Comparison of ENCODE assay signal across 8 cellular contexts in the genomic region with DNA sequence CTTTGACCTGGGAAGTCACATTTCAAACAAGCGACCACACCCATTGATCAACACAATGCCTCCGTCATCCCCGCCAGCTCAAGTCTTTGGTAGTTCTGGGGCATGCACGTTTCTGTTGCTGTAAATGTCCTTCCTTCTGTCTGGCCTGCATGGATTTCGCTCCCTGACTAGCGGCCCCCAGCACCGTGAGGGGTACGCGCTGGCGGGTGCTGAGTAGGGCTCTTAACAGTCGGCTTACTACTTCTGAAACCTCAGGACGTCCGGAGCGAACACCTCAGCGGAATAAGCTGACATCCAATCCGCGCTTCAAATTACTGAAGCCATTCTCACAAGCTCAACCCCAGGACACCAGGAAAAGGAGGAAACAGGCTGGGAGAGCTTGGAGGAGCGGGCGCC. TPM values are rescaled to one million over a fixed set of nuclear protein-coding genes. Genes with fewer than 3 reads are reported as not detected.
DNase-seq lines count a peak whose midpoint lies in the region; ATAC-seq and TF ChIP-seq lines count a peak whose summit lies in the region.

No MANE protein-coding gene starts in this region.

- H3K4me2 ChIP-seq in neural progenitor cell, result peak overlapping the region; percentile 82

- H3K4me1 ChIP-seq in ES-I3 (ENCODE audit: insufficient read depth, low read length) (peaks cover 4% of the 10 kb centered on the region; the same call in 1 of the 2 replicates), HUES6 (ENCODE audit: control insufficient read depth, insufficient read depth, low read length) (peaks cover 12% of the 10 kb centered on the region), neural progenitor cell (peaks cover 8% of the 10 kb centered on the region)

- no peak for TF ChIP-seq CTCF in neural progenitor cell (IDR thresholded peaks at IDR 0.05)

- H3F3A ChIP-seq in neural progenitor cell (ENCODE audit: low read depth), result peaks cover 13% of the 10 kb centered on the region

- peak overlapping the region; percentile 100; the same call in 1 of the 2 replicates for H3K27ac ChIP-seq in HUES6 (ENCODE audit: low read depth, low read length)
- H3K27ac ChIP-seq in neural progenitor cell, result peak overlapping the region; percentile 99

- peaks cover 40% of the 10 kb centered on the region for H4K20me1 ChIP-seq in neural progenitor cell (ENCODE audit: low read depth)

- H3K9ac ChIP-seq in ES-I3 (ENCODE audit: low read depth, low read length) (peak overlapping the region; percentile 74), HUES6 (ENCODE audit: low read length) (peak overlapping the region; percentile 93), neural progenitor cell (peak overlapping the region; percentile 90)

- H3K36me3 ChIP-seq in ES-I3 (ENCODE audit: insufficient read depth, low read length) (no peaks in the 10 kb centered on the region; the same call in none of the 2 replicates), HUES6 (ENCODE audit: control insufficient read depth, insufficient read depth, low read length) (peaks cover 13% of the 10 kb centered on the region), neural progenitor cell (no peaks in the 10 kb centered on the region)

- H3K4me3 ChIP-seq in HUES6 (ENCODE audit: low read depth, low read length) (peak overlapping the region; percentile 88), neural progenitor cell (peak overlapping the region; percentile 86)

- no peaks in the 10 kb centered on the region for H3K9me3 ChIP-seq in ES-I3 (ENCODE audit: control insufficient read depth, insufficient read depth, low read length)
- no peaks in the 10 kb centered on the region for H3K9me3 ChIP-seq in HUES6 (ENCODE audit: control insufficient read depth, insufficient read depth, low read depth, low read length)
- H3K9me3 ChIP-seq in neural progenitor cell (ENCODE audit: low read depth), result no peaks in the 10 kb centered on the region

- no peaks in the 10 kb centered on the region for H3K27me3 Mint-ChIP-seq in activated CD4-positive, alpha-beta T cell treated with anti-CD3 and anti-CD28 coated beads, Interleukin-2, amount 10 ng/mL, durations not matched to agents 24 days and 14 days
- peaks cover 2% of the 10 kb centered on the region for H3K27me3 Mint-ChIP-seq in neural progenitor cell (ENCODE audit: insufficient read depth, low read depth)

- H3K36me3 Mint-ChIP-seq in activated CD4-positive, alpha-beta T cell treated with anti-CD3 and anti-CD28 coated beads, Interleukin-2, amount 10 ng/mL, durations not matched to agents 24 days and 14 days (ENCODE audit: low read depth), result peaks cover 25% of the 10 kb centered on the region
- H3K36me3 Mint-ChIP-seq in neural progenitor cell, result peaks cover 8% of the 10 kb centered on the region

- intact Hi-C loops in activated CD4-positive, alpha-beta T cell treated with anti-CD3 and anti-CD28 coated beads, Interleukin-2, amount 10 ng/mL, durations not matched to agents 24 days and 14 days (cut with micrococcal nuclease), result loop anchor here (2.0 to 5.0 kb wide), 2 partner anchors 29 to 92 kb away; a partner anchor contains a TSS

- H3K27me3 ChIP-seq in HUES6 (ENCODE audit: control insufficient read depth, insufficient read depth, low read length) (no peaks in the 10 kb centered on the region), neural progenitor cell (no peaks in the 10 kb centered on the region)

- ATAC-seq in GM21423 (IDR thresholded peaks at IDR 0.05; ENCODE audit: unreplicated experiment) (peak; percentile 19), esophagus mucosa (peak; percentile 53)

- peaks cover 36% of the 10 kb centered on the region for H3K4me1 Mint-ChIP-seq in activated CD4-positive, alpha-beta T cell treated with anti-CD3 and anti-CD28 coated beads, Interleukin-2, amount 10 ng/mL, durations not matched to agents 24 days and 14 days
- H3K4me1 Mint-ChIP-seq in neural progenitor cell, result peaks cover 30% of the 10 kb centered on the region

- H3K79me2 ChIP-seq in neural progenitor cell (ENCODE audit: low read depth), result peaks cover 53% of the 10 kb centered on the region

- H3K9me3 Mint-ChIP-seq in activated CD4-positive, alpha-beta T cell treated with anti-CD3 and anti-CD28 coated beads, Interleukin-2, amount 10 ng/mL, durations not matched to agents 24 days and 14 days, result no peaks in the 10 kb centered on the region
- H3K9me3 Mint-ChIP-seq in neural progenitor cell, result no peaks in the 10 kb centered on the region

- peak overlapping the region; percentile 85 for H3K4me3 Mint-ChIP-seq in activated CD4-positive, alpha-beta T cell treated with anti-CD3 and anti-CD28 coated beads, Interleukin-2, amount 10 ng/mL, durations not matched to agents 24 days and 14 days
- H3K4me3 Mint-ChIP-seq in neural progenitor cell, result peak overlapping the region; percentile 90

- DNase-seq in activated CD4-positive, alpha-beta T cell treated with anti-CD3 and anti-CD28 coated beads, Interleukin-2, amount 10 ng/mL, durations not matched to agents 24 days and 14 days, result no peak
- DNase-seq in neural progenitor cell (ENCODE audit: low spot score) (no peak), midbrain (lab: John Stamatoyannopoulos, UW) (no peak), NCI-H1092 treated with DMSO at 0.1 percent for 48 hours (lab: John Stamatoyannopoulos, UW) (no peak)

- H3K27ac Mint-ChIP-seq in activated CD4-positive, alpha-beta T cell treated with anti-CD3 and anti-CD28 coated beads, Interleukin-2, amount 10 ng/mL, durations not matched to agents 24 days and 14 days, result peak overlapping the region; percentile 88
- H3K27ac Mint-ChIP-seq in neural progenitor cell, result peak overlapping the region; percentile 82

- H2AFZ ChIP-seq in neural progenitor cell (replicated peaks), result peak overlapping the region; percentile 95

RNA-seq across cellular contexts. Expression of a gene that starts 0.5 kb away (rescaled TPM):
- total RNA-seq in activated CD4-positive, alpha-beta T cell treated with anti-CD3 and anti-CD28 coated beads, Interleukin-2, amount 10 ng/mL, durations not matched to agents 24 days and 14 days, result 88.8 and 92.7 TPM in 2 replicates
- total RNA-seq in esophagus mucosa (68.9 TPM), neural progenitor cell (ENCODE audit: low replicate concordance) (35.4 and 42.4 TPM in 2 replicates)

RNA-seq across cellular contexts. Expression of a gene that starts 51.2 kb away (rescaled TPM):
- not detected in 2 replicates for total RNA-seq in activated CD4-positive, alpha-beta T cell treated with anti-CD3 and anti-CD28 coated beads, Interleukin-2, amount 10 ng/mL, durations not matched to agents 24 days and 14 days
- total RNA-seq in esophagus mucosa (not detected), neural progenitor cell (ENCODE audit: low replicate concordance) (0.09 TPM in 1 of 2 replicates, not detected in the other)
